ENCODE assay signal across 7 cellular contexts in genomic region chr13:90868321-90868920, GRCh38.
DNase-seq lines count a peak whose midpoint lies in the region; ATAC-seq and TF ChIP-seq lines count a peak whose summit lies in the region.

No MANE protein-coding gene starts in this region.

- TF ChIP-seq CTCF in choroid plexus epithelial cell (conservative IDR thresholded peaks at IDR 0.05; ENCODE audit: low read depth, low read length), result peak; percentile 67

- no peak for ATAC-seq in GM21423 (IDR thresholded peaks at IDR 0.05; ENCODE audit: unreplicated experiment)
- ATAC-seq in GM18505 (IDR thresholded peaks at IDR 0.05; ENCODE audit: unreplicated experiment), result no peak

- no peak overlapping the region for H3K4me3 ChIP-seq in choroid plexus epithelial cell (ENCODE audit: low read depth, low read length)

- DNase-seq in ELR (ENCODE audit: low read depth) (peak; percentile 68), LHCN-M2 (ENCODE audit: low read depth) (peak; percentile 12), choroid plexus epithelial cell (ENCODE audit: low read depth) (peak; percentile 62), non-pigmented ciliary epithelial cell (ENCODE audit: low read depth) (peak; percentile 3), 8988T (no peak)

- no peak for TF ChIP-seq POLR2A in GM18505 (IDR thresholded peaks at IDR 0.05; ENCODE audit: borderline replicate concordance, extremely low read depth, insufficient read depth, insufficient read length)
